Comparison of ENCODE assay signal across 11 cellular contexts in the genomic region with DNA sequence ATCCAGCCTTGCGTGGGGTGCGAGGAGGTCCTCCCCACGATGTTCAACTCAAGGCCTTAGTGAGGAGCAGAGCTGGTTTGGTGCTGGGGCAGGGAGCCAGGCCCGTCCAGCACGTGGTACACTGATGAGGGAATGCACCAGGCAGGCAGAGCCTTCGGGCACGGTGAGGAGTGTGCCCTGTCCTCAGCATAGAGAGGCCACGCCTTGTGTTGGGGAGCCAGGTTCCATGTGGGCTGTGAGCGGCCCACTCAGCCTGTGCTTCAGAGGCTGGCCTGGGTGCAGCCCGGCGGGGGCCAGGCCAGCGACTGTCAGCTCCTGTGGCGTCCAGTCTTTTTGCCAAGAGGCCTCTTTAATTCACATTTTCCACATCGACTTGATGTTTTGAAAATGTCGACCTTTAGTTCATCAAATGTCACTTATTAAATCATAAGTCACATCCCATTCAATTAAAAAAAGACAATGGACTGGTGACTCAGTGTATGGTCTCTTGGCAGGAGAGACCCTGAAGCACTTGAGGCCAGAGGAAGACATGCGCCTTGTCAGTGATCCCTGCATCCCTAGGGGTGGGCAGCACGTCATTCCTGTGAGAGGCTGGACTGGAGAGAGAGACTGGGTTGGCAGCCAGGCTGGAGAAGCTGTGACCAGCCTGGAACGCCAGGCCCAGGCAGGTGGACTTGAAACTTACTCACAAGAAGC. TPM values are rescaled to one million over a fixed set of nuclear protein-coding genes. Genes with fewer than 3 reads are reported as not detected.
DNase-seq lines count a peak whose midpoint lies in the region; ATAC-seq, FAIRE-seq and TF ChIP-seq lines count a peak whose summit lies in the region.
"Had no signal": no experiment of that assay in that cellular context is flagged by ENCODE, and none has a peak within 500 bp of the region (broad histone marks: within the 10 kb centered on the region; RNA-seq: fewer than 3 reads in every experiment).

No MANE protein-coding gene starts in this region.

- intact Hi-C loops in kidney (cut with DNase I) (no loop called here), gastrocnemius medialis (cut with DNase I; ENCODE audit: low total_unique reads) (no loop called here)

- H3K27ac ChIP-seq in C4-2B (peak overlapping the region; percentile 2; the same call in 1 of the 2 replicates), kidney (ENCODE audit: low read depth in 2 of 2, low read length in 2 of 2) (peak overlapping the region; percentile 76 to 79), gastrocnemius medialis (peak overlapping the region; percentile 70 to 97 (median 74))
- H3K27ac ChIP-seq: SK-N-MC had no signal

- H3K4me3 ChIP-seq in kidney (ENCODE audit: low read length in 2 of 2) (no peak overlapping the region), gastrocnemius medialis (no peak overlapping the region)
- H3K4me3 ChIP-seq: SK-N-MC had no signal

- no peak overlapping the region for H3K9ac ChIP-seq in kidney (ENCODE audit: low read length in 2 of 2)

- no peaks in the 10 kb centered on the region for H3K9me3 ChIP-seq in kidney (ENCODE audit: control insufficient read depth in 1 of 2, low read length in 2 of 2)
- H3K9me3 ChIP-seq in gastrocnemius medialis: no peaks in the 10 kb centered on the region

- H3K4me1 ChIP-seq in kidney (ENCODE audit: control insufficient read depth in 1 of 2, insufficient read depth in 1 of 2, low read depth in 1 of 2, low read length in 2 of 2) (peaks cover 66 to 67% of the 10 kb centered on the region in 2 donors), gastrocnemius medialis (peaks cover 60 to 75% of the 10 kb centered on the region in 2 donors)

- TF ChIP-seq CTCF in C4-2B (conservative IDR thresholded peaks at IDR 0.05): no peak
- no peak for TF ChIP-seq CTCF in kidney (IDR thresholded peaks at IDR 0.05; ENCODE audit: borderline replicate concordance, extremely low read depth, insufficient read depth)
- no peak for TF ChIP-seq CTCF in gastrocnemius medialis (IDR thresholded peaks at IDR 0.05 in 4 of 5, conservative IDR thresholded peaks at IDR 0.05 in 1 of 5)

- in situ Hi-C loops in gastrocnemius medialis (cut with MboI; ENCODE audit: low sequenced_read_pairs in 4 of 4): no loop called here

- peak; percentile 33 for DNase-seq in astrocyte of the hippocampus (ENCODE audit: low read depth, low spot score)
- no peak for DNase-seq in kidney
- peak in 1 of 2 donors; percentile 71 for DNase-seq in gastrocnemius medialis
- DNase-seq in activated T-cell treated with anti-CD3 and anti-CD28 coated beads for 4 hours: no peak
- DNase-seq in DMS53 treated with DMSO at 0.1 percent for 48 hours (lab: John Stamatoyannopoulos, UW; ENCODE audit: unreplicated experiment): no peak
- DNase-seq in NCI-H2196 treated with DMSO at 0.1 percent for 48 hours (lab: John Stamatoyannopoulos, UW; ENCODE audit: unreplicated experiment): no peak
- DNase-seq in OCI-M1 (lab: John Stamatoyannopoulos, UW): no peak
- DNase-seq: activated CD8-positive, alpha-beta memory T cell treated with anti-CD3 and anti-CD28 coated beads, Interleukin-2, amount 50 U/mL, for 4 hours; NCI-H1436 treated with DMSO at 0.1 percent for 48 hours had no signal

- peak in 1 of 2 donors; percentile 28 for TF ChIP-seq POLR2A in gastrocnemius medialis (IDR thresholded peaks at IDR 0.05)

- ATAC-seq in gastrocnemius medialis: peak; percentile 10 to 19

- FAIRE-seq in kidney (lab: Jason Lieb, UNC): no peak

- H3K36me3 ChIP-seq in kidney (ENCODE audit: control insufficient read depth in 1 of 2, insufficient read depth in 2 of 2, low read length in 2 of 2) (no peaks in the 10 kb centered on the region), gastrocnemius medialis (no peaks in the 10 kb centered on the region)

- H3K27me3 ChIP-seq in gastrocnemius medialis: no peaks in the 10 kb centered on the region

RNA-seq across cellular contexts. Expression of a gene that starts 21.7 kb away (rescaled TPM):
- total RNA-seq in kidney (183 TPM), gastrocnemius medialis (100 to 1,000 TPM in 1 of 4 donors, 10 to 100 TPM in 3; 54.4 to 108 (median 88.0) TPM)
- 88.0 TPM for polyA plus RNA-seq in kidney (ENCODE audit: insufficient read depth, low read depth, low replicate concordance)

Comparison
In these comparisons a context has a peak if more than half of its experiments do, and no peak if none do; other contexts are left out.
1. H3K27ac ChIP-seq: peak in every context shown above with its lines; median percentile 78 in kidney; 74 in gastrocnemius medialis; 2 in C4-2B.